7 cellular contexts compared by ENCODE assay signal in the genomic region with DNA sequence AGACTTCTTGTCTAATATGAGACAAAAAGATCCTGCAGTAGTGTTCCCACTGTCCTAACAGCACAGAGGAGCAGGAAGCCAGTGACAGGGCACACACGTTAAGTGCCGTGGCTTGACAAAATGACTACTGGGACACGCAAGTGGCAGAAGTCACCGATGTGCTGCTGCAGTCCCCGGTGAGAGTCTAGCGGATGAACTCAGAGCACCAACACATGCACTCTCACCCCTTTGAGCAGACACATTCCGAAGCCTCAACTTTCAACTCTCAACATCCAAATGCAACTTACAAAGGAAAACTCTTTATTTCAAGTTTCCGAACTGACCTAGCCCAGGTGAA. TPM values are rescaled to one million over a fixed set of nuclear protein-coding genes. Genes with fewer than 3 reads are reported as not detected.
DNase-seq lines count a peak whose midpoint lies in the region; ATAC-seq and TF ChIP-seq lines count a peak whose summit lies in the region.

No MANE protein-coding gene starts in this region.

- CTCF ChIA-PET in activated CD4-positive, alpha-beta memory T cell treated with anti-CD3 and anti-CD28 coated beads for 36 hours (lab: Charles Lee) = interaction anchor here (1.0 kb wide), 1 partner anchor 73 kb away, joined by 4 read pairs; no protein-coding TSS in a partner anchor

- no peaks in the 10 kb centered on the region for H3K27me3 ChIP-seq in cardiac muscle cell

- H3K4me1 Mint-ChIP-seq in activated CD4-positive, alpha-beta memory T cell treated with anti-CD3 and anti-CD28 coated beads for 36 hours (ENCODE audit: low read depth) = peaks cover 12% of the 10 kb centered on the region
- H3K4me1 Mint-ChIP-seq in progenitor cell of endocrine pancreas (ENCODE audit: low read depth) = peaks cover 18% of the 10 kb centered on the region

- no peaks in the 10 kb centered on the region for H3K9me3 ChIP-seq in cardiac muscle cell (ENCODE audit: low read depth)

- H3K4me3 ChIP-seq in HFF-Myc (replicated peaks; ENCODE audit: low read depth, low read length) = peak overlapping the region; percentile 88
- H3K4me3 ChIP-seq in cardiac muscle cell = peak overlapping the region; percentile 94

- intact Hi-C loops in activated CD4-positive, alpha-beta memory T cell treated with anti-CD3 and anti-CD28 coated beads for 36 hours (cut with micrococcal nuclease) = no loop called here

- peaks cover 35% of the 10 kb centered on the region for H3K27me3 Mint-ChIP-seq in activated CD4-positive, alpha-beta memory T cell treated with anti-CD3 and anti-CD28 coated beads for 36 hours
- H3K27me3 Mint-ChIP-seq in progenitor cell of endocrine pancreas = peaks cover 58% of the 10 kb centered on the region

- no peaks in the 10 kb centered on the region for H3K9me3 Mint-ChIP-seq in activated CD4-positive, alpha-beta memory T cell treated with anti-CD3 and anti-CD28 coated beads for 36 hours
- H3K9me3 Mint-ChIP-seq in progenitor cell of endocrine pancreas (ENCODE audit: low read depth) = peaks cover 12% of the 10 kb centered on the region

- peak overlapping the region; percentile 63 for H3K4me3 Mint-ChIP-seq in activated CD4-positive, alpha-beta memory T cell treated with anti-CD3 and anti-CD28 coated beads for 36 hours
- peak overlapping the region; percentile 78 for H3K4me3 Mint-ChIP-seq in progenitor cell of endocrine pancreas (ENCODE audit: low read depth)

- peaks cover 28% of the 10 kb centered on the region for H3K4me1 ChIP-seq in cardiac muscle cell (ENCODE audit: low read depth)

- no peak for DNase-seq in HFF-Myc (ENCODE audit: extremely low read depth, low read depth)
- DNase-seq in activated CD4-positive, alpha-beta memory T cell treated with anti-CD3 and anti-CD28 coated beads for 36 hours = no peak
- peak in 1 of 2 donors; percentile 17 for DNase-seq in cardiac muscle cell (ENCODE audit: low read depth in 1 of 2, low spot score in 1 of 2)
- DNase-seq in progenitor cell of endocrine pancreas (ENCODE audit: low spot score, unreplicated experiment) = no peak
- no peak for DNase-seq in NCI-H1092 (lab: John Stamatoyannopoulos, UW)

- H3K27ac ChIP-seq in cardiac muscle cell = peak overlapping the region; percentile 81

- H3K27ac Mint-ChIP-seq in activated CD4-positive, alpha-beta memory T cell treated with anti-CD3 and anti-CD28 coated beads for 36 hours = no peak overlapping the region
- H3K27ac Mint-ChIP-seq in progenitor cell of endocrine pancreas = no peak overlapping the region

- H3K36me3 Mint-ChIP-seq in activated CD4-positive, alpha-beta memory T cell treated with anti-CD3 and anti-CD28 coated beads for 36 hours = no peaks in the 10 kb centered on the region
- no peaks in the 10 kb centered on the region for H3K36me3 Mint-ChIP-seq in progenitor cell of endocrine pancreas (ENCODE audit: insufficient read depth)

- peaks cover 5% of the 10 kb centered on the region for H3K36me3 ChIP-seq in cardiac muscle cell

- TF ChIP-seq CTCF in HFF-Myc (IDR thresholded peaks at IDR 0.05; ENCODE audit: low read depth, low read length, missing control alignments) (no peak), cardiac muscle cell (IDR thresholded peaks at IDR 0.05; ENCODE audit: low read depth, low read length) (no peak), progenitor cell of endocrine pancreas (IDR thresholded peaks at IDR 0.05; ENCODE audit: unreplicated experiment) (no peak)

- ATAC-seq in HG02759 (IDR thresholded peaks at IDR 0.05; ENCODE audit: unreplicated experiment) (no peak), GM21381 (IDR thresholded peaks at IDR 0.05; ENCODE audit: unreplicated experiment) (no peak)

- POLR2A ChIA-PET in activated CD4-positive, alpha-beta memory T cell treated with anti-CD3 and anti-CD28 coated beads for 36 hours (lab: Charles Lee) = no interaction called here

RNA-seq across cellular contexts. Expression of a gene that starts 0.9 kb away (rescaled TPM):
- not detected for total RNA-seq in activated CD4-positive, alpha-beta memory T cell treated with anti-CD3 and anti-CD28 coated beads for 36 hours
- total RNA-seq in cardiac muscle cell = 155 and 304 TPM in 2 replicates
- 162 and 244 TPM in 2 replicates for polyA plus RNA-seq in cardiac muscle cell
- 1.1 and 2.1 TPM in 2 replicates for total RNA-seq in progenitor cell of endocrine pancreas

Comparison
In these comparisons a context has a peak if more than half of its experiments do, and no peak if none do; other contexts are left out.
1. RNA of a gene that starts 0.9 kb away (total RNA-seq): 155 to 304 TPM in cardiac muscle cell; 1.1 to 2.1 TPM in progenitor cell of endocrine pancreas and not detected in activated CD4-positive, alpha-beta memory T cell treated with anti-CD3 and anti-CD28 coated beads for 36 hours; every median in the first group is over 10 times any median in the second.